1 cellular context compared by ENCODE assay signal in genomic region chr13:36453518-36453917, GRCh38.
TF ChIP-seq lines count a peak whose summit lies in the region.

No MANE protein-coding gene starts in this region.

TF ChIP-seq in IMR-90, 13 proteins besides CTCF, POLR2A, EP300 and RAD21 (continued from another document):
- TF ChIP-seq ELK1 (IDR thresholded peaks at IDR 0.05; ENCODE audit: borderline replicate concordance, low read depth, low read length) (no peak), RFX5 (IDR thresholded peaks at IDR 0.05; ENCODE audit: low read depth, low read length) (no peak), NFE2L2 (IDR thresholded peaks at IDR 0.05; ENCODE audit: low read depth, low read length) (no peak), CEBPB (IDR thresholded peaks at IDR 0.05; ENCODE audit: low read depth, low read length) (no peak), BHLHE40 (IDR thresholded peaks at IDR 0.05; ENCODE audit: low read depth, low read length) (no peak)
TF ChIP-seq in IMR-90: peak in this region for 0.
